ENCODE assay signal across 1 cellular context in genomic region chr1:1393428-1393827, GRCh38.
TF ChIP-seq lines count a peak whose summit lies in the region.

No MANE protein-coding gene starts in this region.

TF ChIP-seq in HepG2, 621 proteins besides CTCF, POLR2A, EP300 and RAD21:
- TF ChIP-seq TRAFD1 (CRISPR knock-in tag; IDR thresholded peaks at IDR 0.05; ENCODE audit: borderline replicate concordance) (no peak), RBFOX2 (IDR thresholded peaks at IDR 0.05; ENCODE audit: low read depth, low read length) (0 out of 2 replicates have a peak, but pooled peaks have one; percentile 21), NPAS2 (CRISPR knock-in tag; IDR thresholded peaks at IDR 0.05; ENCODE audit: borderline replicate concordance) (no peak), ZNF549 (CRISPR knock-in tag; IDR thresholded peaks at IDR 0.05) (no peak)
